In genomic region chr22:17036842-17037711, GRCh38 we compare ENCODE assay signal across 8 cellular contexts. TPM values are rescaled to one million over a fixed set of nuclear protein-coding genes. Genes with fewer than 3 reads are reported as not detected.
DNase-seq lines count a peak whose midpoint lies in the region; ATAC-seq and TF ChIP-seq lines count a peak whose summit lies in the region.
"Not testable (repeated sequence)": the region's sequence is repeated elsewhere in the genome, so short reads cannot be mapped to it uniquely, and the experiment has no call there.

No MANE protein-coding gene starts in this region.

- not testable (repeated sequence) for H3K36me3 ChIP-seq in CD4-positive, alpha-beta memory T cell (ENCODE audit: insufficient read depth, low read length); effector memory CD4-positive, alpha-beta T cell (ENCODE audit: control insufficient read depth, insufficient read depth, low read length); right lobe of liver

- H3K27me3 ChIP-seq in CD4-positive, alpha-beta memory T cell (ENCODE audit: insufficient read depth, low read length); effector memory CD4-positive, alpha-beta T cell (replicated peaks; ENCODE audit: control insufficient read depth, insufficient read depth, low read length, poor library complexity, severe bottlenecking); right lobe of liver: not testable (repeated sequence)

- not testable (repeated sequence) for H3K36me3 Mint-ChIP-seq in CD4-positive, alpha-beta memory T cell; activated CD8-positive, alpha-beta T cell treated with anti-CD3 and anti-CD28 coated beads for 36 hours (ENCODE audit: low read depth)

- not testable (repeated sequence) for H3K4me1 ChIP-seq in CD4-positive, alpha-beta memory T cell (ENCODE audit: insufficient read depth, low read length); effector memory CD4-positive, alpha-beta T cell (ENCODE audit: control insufficient read depth, insufficient read depth, low read length, poor library complexity, severe bottlenecking); right lobe of liver

- H3K27ac ChIP-seq in CD4-positive, alpha-beta memory T cell (ENCODE audit: low read depth, low read length); effector memory CD4-positive, alpha-beta T cell (ENCODE audit: insufficient read depth, low read length, poor library complexity, severe bottlenecking); right lobe of liver: not testable (repeated sequence)

- TF ChIP-seq POLR2A in right lobe of liver (IDR thresholded peaks at IDR 0.05), result not testable (repeated sequence)

- not testable (repeated sequence) for H3K4me1 Mint-ChIP-seq in CD4-positive, alpha-beta memory T cell; activated CD8-positive, alpha-beta T cell treated with anti-CD3 and anti-CD28 coated beads for 36 hours (ENCODE audit: low read depth)

- H3K4me3 Mint-ChIP-seq in CD4-positive, alpha-beta memory T cell, result peak overlapping the region in 7 of 8 donors; percentile 15 to 71 (median 61)
- H3K4me3 Mint-ChIP-seq in activated CD8-positive, alpha-beta T cell treated with anti-CD3 and anti-CD28 coated beads for 36 hours, result peak overlapping the region; percentile 60

- H3K9me3 ChIP-seq in CD4-positive, alpha-beta memory T cell (ENCODE audit: control insufficient read depth in 1 of 2, low read length in 2 of 2); effector memory CD4-positive, alpha-beta T cell (ENCODE audit: control insufficient read depth, low read length); right lobe of liver: not testable (repeated sequence)

- not testable (repeated sequence) for TF ChIP-seq CTCF in activated CD8-positive, alpha-beta T cell treated with anti-CD3 and anti-CD28 coated beads for 36 hours (IDR thresholded peaks at IDR 0.05); right lobe of liver (IDR thresholded peaks at IDR 0.05)

- not testable (repeated sequence) for H3K9me3 Mint-ChIP-seq in CD4-positive, alpha-beta memory T cell; activated CD8-positive, alpha-beta T cell treated with anti-CD3 and anti-CD28 coated beads for 36 hours

- WGBS in right lobe of liver (ENCODE audit: insufficient coverage, low coverage, low lambda C conversion rate, missing lambda C conversion rate), result 67% methylated on average over 6 of the region's 56 CpGs

- intact Hi-C loops in CD4-positive, alpha-beta memory T cell (cut with micrococcal nuclease); activated CD8-positive, alpha-beta T cell treated with anti-CD3 and anti-CD28 coated beads for 36 hours (cut with micrococcal nuclease); right lobe of liver (cut with DNase I): not testable (repeated sequence)

- not testable (repeated sequence) for H3K4me3 ChIP-seq in CD4-positive, alpha-beta memory T cell (ENCODE audit: low read length in 2 of 2); right lobe of liver
- peak overlapping the region; percentile 28 for H3K4me3 ChIP-seq in effector memory CD4-positive, alpha-beta T cell (ENCODE audit: insufficient read depth, low read depth, low read length, poor library complexity, severe bottlenecking)

- peak; percentile 78 for ATAC-seq in GM19397 (IDR thresholded peaks at IDR 0.05; ENCODE audit: unreplicated experiment)
- peak; percentile 54 for ATAC-seq in HG03095 (IDR thresholded peaks at IDR 0.05; ENCODE audit: unreplicated experiment)
- ATAC-seq in activated CD8-positive, alpha-beta T cell treated with anti-CD3 and anti-CD28 coated beads for 36 hours, result peak; percentile 90
- peak; percentile 54 to 80 (median 74) for ATAC-seq in right lobe of liver
- ATAC-seq in stimulated activated naive CD8-positive, alpha-beta T cell treated with anti-CD3 and anti-CD28 coated beads, Interleukin-15, Interleukin-2, amounts not matched to agents 100 U/mL and 50 U/mL, for 24 hours, result peak; percentile 66

- H3K27me3 Mint-ChIP-seq in CD4-positive, alpha-beta memory T cell, result peaks cover 6 to 10% of the 10 kb centered on the region in 2 donors
- peaks cover 17% of the 10 kb centered on the region for H3K27me3 Mint-ChIP-seq in activated CD8-positive, alpha-beta T cell treated with anti-CD3 and anti-CD28 coated beads for 36 hours

- DNase-seq in CD4-positive, alpha-beta memory T cell, result peak in 2 of 5 donors; percentile 7 to 11
- DNase-seq in NCI-H2227 (lab: John Stamatoyannopoulos, UW; ENCODE audit: unreplicated experiment), result peak; percentile 39
- DNase-seq in activated CD8-positive, alpha-beta T cell treated with anti-CD3 and anti-CD28 coated beads for 36 hours; right lobe of liver; stimulated activated naive CD8-positive, alpha-beta T cell treated with anti-CD3 and anti-CD28 coated beads, Interleukin-15, Interleukin-2, amounts not matched to agents 100 U/mL and 50 U/mL, for 24 hours: not testable (repeated sequence)
- peak in 1 of 3 donors; percentile 0 for DNase-seq in effector memory CD4-positive, alpha-beta T cell

- POLR2A ChIA-PET in CD4-positive, alpha-beta memory T cell (lab: Charles Lee; ENCODE audit: partially characterized antibody); activated CD8-positive, alpha-beta T cell treated with anti-CD3 and anti-CD28 coated beads for 36 hours (lab: Charles Lee): not testable (repeated sequence)

- CTCF ChIA-PET in CD4-positive, alpha-beta memory T cell (lab: Charles Lee; ENCODE audit: partially characterized antibody); activated CD8-positive, alpha-beta T cell treated with anti-CD3 and anti-CD28 coated beads for 36 hours (lab: Charles Lee): not testable (repeated sequence)

- H3K27ac Mint-ChIP-seq in CD4-positive, alpha-beta memory T cell; activated CD8-positive, alpha-beta T cell treated with anti-CD3 and anti-CD28 coated beads for 36 hours: not testable (repeated sequence)

RNA-seq across cellular contexts. Expression of gene GAB4, which starts 29.1 kb away (rescaled TPM):
- not detected for total RNA-seq in CD4-positive, alpha-beta memory T cell
- not detected for polyA plus RNA-seq in CD4-positive, alpha-beta memory T cell
- not detected for total RNA-seq in activated CD8-positive, alpha-beta T cell treated with anti-CD3 and anti-CD28 coated beads for 36 hours
- total RNA-seq in right lobe of liver, result not detected

RNA-seq across cellular contexts. Expression of gene IL17RA, which starts 47.7 kb away (rescaled TPM):
- 10 to 100 TPM; 71.6 to 77.2 TPM for total RNA-seq in CD4-positive, alpha-beta memory T cell
- polyA plus RNA-seq in CD4-positive, alpha-beta memory T cell, result 10 to 100 TPM; 19.8 to 39.9 TPM
- 10 to 100 TPM; 14.0 to 14.2 TPM for total RNA-seq in activated CD8-positive, alpha-beta T cell treated with anti-CD3 and anti-CD28 coated beads for 36 hours
- 10 to 100 TPM in 3 of 6 experiments, 1 to 10 TPM in 3; 7.1 to 13.6 (median 9.6) TPM for total RNA-seq in right lobe of liver

Comparison
In these comparisons a context has a peak if more than half of its experiments do, and no peak if none do; other contexts are left out.
1. RNA of gene IL17RA, which starts 47.7 kb away (total RNA-seq): 71.6 to 77.2 TPM in CD4-positive, alpha-beta memory T cell; 14.0 to 14.2 TPM in activated CD8-positive, alpha-beta T cell treated with anti-CD3 and anti-CD28 coated beads for 36 hours and 7.1 to 13.6 TPM in right lobe of liver; every median in the first group is over 4 times any median in the second.
2. Peak in every context shown above with its lines, with median percentiles within 50 percentile points of each other: ATAC-seq.